ENCODE assay signal across 8 cellular contexts in the genomic region with DNA sequence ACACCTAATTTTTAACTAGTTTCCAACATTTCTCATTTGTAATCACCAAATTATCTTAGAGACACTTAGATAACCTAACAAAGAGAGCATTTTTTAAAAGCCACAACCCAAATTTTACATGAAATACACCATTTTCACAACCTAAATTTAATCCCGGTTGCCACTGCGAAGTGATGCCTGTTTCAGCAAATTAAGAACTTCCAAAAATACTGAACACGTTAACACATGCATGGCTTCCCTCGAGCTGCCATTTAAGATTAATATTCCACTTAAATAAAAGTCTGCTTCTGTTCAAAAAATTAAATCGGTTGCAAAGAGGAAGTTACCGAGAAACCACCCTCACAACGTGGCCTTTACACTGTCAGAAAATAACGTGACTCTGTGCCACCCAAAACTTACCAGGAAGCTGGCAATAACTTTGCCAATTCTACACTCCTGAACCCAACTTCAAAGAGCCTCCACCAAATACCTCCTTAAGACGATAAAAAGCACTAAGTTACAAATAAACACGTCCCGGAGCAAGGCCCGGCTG. TPM values are rescaled to one million over a fixed set of nuclear protein-coding genes. Genes with fewer than 3 reads are reported as not detected.
DNase-seq lines count a peak whose midpoint lies in the region; ATAC-seq, FAIRE-seq and TF ChIP-seq lines count a peak whose summit lies in the region.

No MANE protein-coding gene starts in this region.

- H3K56ac ChIP-seq in H1 (replicated peaks; ENCODE audit: insufficient read length, low read depth, low read length): peak overlapping the region; percentile 79

- H2AFZ ChIP-seq in H1 (ENCODE audit: low read length): no peak overlapping the region

- peak overlapping the region; percentile 78 to 88 for H3K27ac Mint-ChIP-seq in natural killer cell treated with Interleukin-12 subunit alpha and Interleukin-12 subunit beta and Interleukin-15 and Interleukin-18, amount 100 ng/mL, for 72 hours

- TF ChIP-seq CTCF in H1 (IDR thresholded peaks at IDR 0.05; ENCODE audit: control extremely low read depth in 1 of 3, insufficient read depth in 1 of 3, low read depth in 1 of 3, low read length in 3 of 3): no peak

- no peak overlapping the region for H2BK120ac ChIP-seq in H1 (replicated peaks; ENCODE audit: low read depth, low read length)

- H4K8ac ChIP-seq in H1 (ENCODE audit: extremely low read depth, insufficient read depth, low read length): peak overlapping the region; percentile 95; the same call in 1 of the 2 replicates

- peak overlapping the region; percentile 73 to 75 for H3K4me2 ChIP-seq in H1 (ENCODE audit: insufficient read depth in 1 of 2, low read depth in 2 of 2, low read length in 2 of 2)

- peak overlapping the region; percentile 97 for H3K27ac ChIP-seq in H1 (ENCODE audit: low read depth, low read length)

- peak overlapping the region; percentile 84 for H4K5ac ChIP-seq in H1 (ENCODE audit: insufficient read length, low read depth, low read length)

- WGBS in H1 (ENCODE audit: extremely low coverage in 1 of 2, insufficient coverage in 1 of 2, insufficient read length in 1 of 2, insufficient replicate concordance in 2 of 2, low coverage in 1 of 2, low lambda C conversion rate in 2 of 2, missing lambda C conversion rate in 1 of 2), 2 experiments: 2% methylated on average over 8 of the region's 12 CpGs; no CpG with 5 or more reads in 1 of the 2 experiments

- TF ChIP-seq EP300 in H1 (IDR thresholded peaks at IDR 0.05; ENCODE audit: borderline replicate concordance in 1 of 2, low read depth in 2 of 2, low read length in 2 of 2): no peak

- H3K4me1 Mint-ChIP-seq in natural killer cell treated with Interleukin-12 subunit alpha and Interleukin-12 subunit beta and Interleukin-15 and Interleukin-18, amount 100 ng/mL, for 72 hours (ENCODE audit: low read depth in 2 of 2): peaks cover 45 to 57% of the 10 kb centered on the region in 2 donors

- peaks cover 48 to 56% of the 10 kb centered on the region in 2 experiments for H3K79me2 ChIP-seq in H1 (ENCODE audit: control insufficient read depth in 1 of 2, insufficient read depth in 2 of 2, low read length in 2 of 2)

- peaks cover 5 to 30% (median 15%) of the 10 kb centered on the region in 4 experiments; a peak in 5 of 7 replicates for H3K4me1 ChIP-seq in H1 (replicated peaks in 1 of 4; ENCODE audit: control insufficient read depth in 3 of 4, insufficient read depth in 4 of 4, low read length in 3 of 4)

- H3K4me3 Mint-ChIP-seq in natural killer cell treated with Interleukin-12 subunit alpha and Interleukin-12 subunit beta and Interleukin-15 and Interleukin-18, amount 100 ng/mL, for 72 hours: peak overlapping the region; percentile 88

- no peaks in the 10 kb centered on the region for H3K79me1 ChIP-seq in H1 (ENCODE audit: low read depth, low read length)

- peak overlapping the region; percentile 94 to 100 (median 98) for H3K4me3 ChIP-seq in H1 (ENCODE audit: extremely low read depth in 1 of 4, insufficient read depth in 2 of 4, low read depth in 3 of 4, low read length in 4 of 4)

- H3K27me3 ChIP-seq in H1 (replicated peaks in 1 of 4; ENCODE audit: control insufficient read depth in 3 of 4, extremely low read depth in 1 of 4, insufficient read depth in 3 of 4, low read length in 3 of 4): no peaks in the 10 kb centered on the region

- H4K91ac ChIP-seq in H1 (replicated peaks; ENCODE audit: insufficient read length, low read length): peak overlapping the region; percentile 3

- TF ChIP-seq POLR2A in H1 (IDR thresholded peaks at IDR 0.05; ENCODE audit: control extremely low read depth in 1 of 2, low read depth in 2 of 2, low read length in 2 of 2): no peak

- H3K14ac ChIP-seq in H1 (ENCODE audit: insufficient read length): no peak overlapping the region

- H2BK5ac ChIP-seq in H1 (ENCODE audit: low read depth, low read length): peak overlapping the region; percentile 98

- H3K18ac ChIP-seq in H1 (ENCODE audit: extremely low read depth, low read length): peak overlapping the region; percentile 73

- H4K20me1 ChIP-seq in H1 (replicated peaks in 1 of 2; ENCODE audit: control insufficient read depth in 1 of 2, insufficient read depth in 2 of 2, low read length in 2 of 2): peaks cover under 1 to 8% of the 10 kb centered on the region in 2 experiments

- H3K9ac ChIP-seq in H1 (replicated peaks in 1 of 4; ENCODE audit: extremely low read depth in 1 of 4, low read depth in 3 of 4, low read length in 3 of 4): peak overlapping the region; percentile 76 to 99 (median 97)

- ATAC-seq in GM18511 (IDR thresholded peaks at IDR 0.05; ENCODE audit: unreplicated experiment) (peak; percentile 6), SK-N-SH treated with all-trans-retinoic acid at 6 μM for 48 hours (peak; percentile 7; the same call in 1 of the 3 replicates), GM21526 (IDR thresholded peaks at IDR 0.05; ENCODE audit: low FRiP score, unreplicated experiment) (no peak), GM18520 (IDR thresholded peaks at IDR 0.05; ENCODE audit: unreplicated experiment) (no peak)
- ATAC-seq in natural killer cell treated with Interleukin-12 subunit alpha and Interleukin-12 subunit beta and Interleukin-15 and Interleukin-18, amount 100 ng/mL, for 72 hours: no peak

- no peak overlapping the region for H2AK5ac ChIP-seq in H1 (ENCODE audit: low read depth, low read length)

- no peak overlapping the region for H3K23ac ChIP-seq in H1 (ENCODE audit: insufficient read length)

- H3K36me3 Mint-ChIP-seq in natural killer cell treated with Interleukin-12 subunit alpha and Interleukin-12 subunit beta and Interleukin-15 and Interleukin-18, amount 100 ng/mL, for 72 hours: peaks cover 10% of the 10 kb centered on the region

- no peaks in the 10 kb centered on the region for H3K9me3 Mint-ChIP-seq in natural killer cell treated with Interleukin-12 subunit alpha and Interleukin-12 subunit beta and Interleukin-15 and Interleukin-18, amount 100 ng/mL, for 72 hours

- CTCF ChIA-PET in H1 (lab: Charles Lee; ENCODE audit: partially characterized antibody): no interaction called here

- no peaks in the 10 kb centered on the region for H3K27me3 Mint-ChIP-seq in natural killer cell treated with Interleukin-12 subunit alpha and Interleukin-12 subunit beta and Interleukin-15 and Interleukin-18, amount 100 ng/mL, for 72 hours

- H2BK12ac ChIP-seq in H1 (ENCODE audit: low read depth, low read length): peak overlapping the region; percentile 78

- TF ChIP-seq RAD21 in H1 (IDR thresholded peaks at IDR 0.05 in 1 of 2, conservative IDR thresholded peaks at IDR 0.05 in 1 of 2; ENCODE audit: low read depth in 2 of 2, low read length in 2 of 2): no peak

- peaks cover 2% of the 10 kb centered on the region for H3K23me2 ChIP-seq in H1 (ENCODE audit: low read depth, low read length)

- FAIRE-seq in H1 (lab: Jason Lieb, UNC): no peak

- H3K4ac ChIP-seq in H1 (replicated peaks; ENCODE audit: insufficient read length, low read depth, low read length): no peak overlapping the region

- DNase-seq in AG08395 (ENCODE audit: low spot score) (peak; percentile 13), H1 (ENCODE audit: low read depth in 1 of 2, low spot score in 2 of 2) (no peak), NCI-H345 treated with DMSO at 0.1 percent for 48 hours (lab: John Stamatoyannopoulos, UW; ENCODE audit: unreplicated experiment) (no peak)
- no peak for DNase-seq in natural killer cell treated with Interleukin-12 subunit alpha and Interleukin-12 subunit beta and Interleukin-15 and Interleukin-18, amount 100 ng/mL, for 72 hours (ENCODE audit: low spot score)

- H2BK15ac ChIP-seq in H1 (ENCODE audit: low read length): no peak overlapping the region

- peaks cover 0 to 3% (median 0%) of the 10 kb centered on the region in 4 experiments; a peak in 1 of 8 replicates for H3K36me3 ChIP-seq in H1 (ENCODE audit: control insufficient read depth in 2 of 4, insufficient read depth in 4 of 4, low read length in 3 of 4)

- no peaks in the 10 kb centered on the region for H3K9me3 ChIP-seq in H1 (ENCODE audit: insufficient read depth in 2 of 2, low read depth in 1 of 2, low read length in 1 of 2)

- H2BK20ac ChIP-seq in H1 (ENCODE audit: low read length): no peak overlapping the region

- POLR2A ChIA-PET in H1 (lab: Charles Lee; ENCODE audit: partially characterized antibody): interaction anchor here (0.6 to 4.3 kb wide), 12 partner anchors 11 to 167 kb away, joined by 3 to 82 read pairs (median 3); no protein-coding TSS in a partner anchor

TF ChIP-seq in SK-N-SH treated with all-trans-retinoic acid at 6 μM for 48 hours, 23 proteins besides CTCF, POLR2A, EP300 and RAD21 (continues in another document):
- no peak for TF ChIP-seq ZNF70 (CRISPR knock-in tag; IDR thresholded peaks at IDR 0.05)
- no peak for TF ChIP-seq ESRRG (CRISPR knock-in tag; IDR thresholded peaks at IDR 0.05)
- no peak for TF ChIP-seq TCF4 (CRISPR knock-in tag; IDR thresholded peaks at IDR 0.05; ENCODE audit: borderline replicate concordance)
- TF ChIP-seq ZFP3 (CRISPR knock-in tag; IDR thresholded peaks at IDR 0.05): no peak
- TF ChIP-seq OSR1 (CRISPR knock-in tag; IDR thresholded peaks at IDR 0.05): no peak

TF ChIP-seq in H1, 55 proteins besides CTCF, POLR2A, EP300 and RAD21:
- peak; percentile 25 for TF ChIP-seq SAP30 (IDR thresholded peaks at IDR 0.05; ENCODE audit: insufficient read depth, insufficient replicate concordance, low read length)
- peak in 1 of 2 experiments; percentile 73; a peak in 1 of 4 replicates for TF ChIP-seq SIN3A (conservative IDR thresholded peaks at IDR 0.05 in 1 of 2, IDR thresholded peaks at IDR 0.05 in 1 of 2; ENCODE audit: low read depth in 1 of 2, low read length in 2 of 2)
- TF ChIP-seq MAX (IDR thresholded peaks at IDR 0.05): no peak
TF ChIP-seq in H1: peak in this region for 2.

RNA-seq across cellular contexts. Expression of gene TBL1XR1, which starts 1.3 kb away (rescaled TPM):
- total RNA-seq in H1 (2021; fragmentation: NEBNext Ultra II Directional; extraction: Animal tissue kit (Norgen Biotek cat#: 25700)): 138 and 147 TPM in 2 replicates
- polyA plus RNA-seq in H1 (2011; rRNA removed): 20.9 and 28.1 TPM in 2 replicates
- 36.0 TPM for polyA plus RNA-seq in H1 (2011; cell fraction: cytosol; rRNA removed)
- polyA plus RNA-seq in H1 (2011; cell fraction: nucleus; rRNA removed): 91.0 TPM
- polyA plus RNA-seq in H1 (2012, experiment 1 of 2): 51.1 to 72.3 TPM (median 62.1 TPM) in 4 replicates
- polyA plus RNA-seq in H1 (2012, experiment 2 of 2): 2.8 TPM
- polyA plus RNA-seq in H1 (2013, experiment 1 of 2): 43.4 TPM
- polyA plus RNA-seq in H1 (2013, experiment 2 of 2): 41.3 TPM
- 312 and 364 TPM in 2 replicates for polyA minus RNA-seq in H1 (2011; rRNA and poly(A)+ RNA removed)
- 159 TPM for polyA minus RNA-seq in H1 (2011; cell fraction: cytosol; rRNA and poly(A)+ RNA removed)
- polyA minus RNA-seq in H1 (2011; cell fraction: nucleus; rRNA and poly(A)+ RNA removed): 354 TPM
- 100 to 1,000 TPM; 119 to 162 TPM for total RNA-seq in natural killer cell treated with Interleukin-12 subunit alpha and Interleukin-12 subunit beta and Interleukin-15 and Interleukin-18, amount 100 ng/mL, for 72 hours

Comparison
In these comparisons a context has a peak if more than half of its experiments do, and no peak if none do; other contexts are left out.
1. ATAC-seq: peak in GM18511 (single experiment) and SK-N-SH treated with all-trans-retinoic acid at 6 μM for 48 hours (single experiment); none in natural killer cell treated with Interleukin-12 subunit alpha and Interleukin-12 subunit beta and Interleukin-15 and Interleukin-18, amount 100 ng/mL, for 72 hours (0 of 2), GM21526 (single experiment) and GM18520 (single experiment).